Comparison of ENCODE assay signal across 8 cellular contexts in the genomic region with DNA sequence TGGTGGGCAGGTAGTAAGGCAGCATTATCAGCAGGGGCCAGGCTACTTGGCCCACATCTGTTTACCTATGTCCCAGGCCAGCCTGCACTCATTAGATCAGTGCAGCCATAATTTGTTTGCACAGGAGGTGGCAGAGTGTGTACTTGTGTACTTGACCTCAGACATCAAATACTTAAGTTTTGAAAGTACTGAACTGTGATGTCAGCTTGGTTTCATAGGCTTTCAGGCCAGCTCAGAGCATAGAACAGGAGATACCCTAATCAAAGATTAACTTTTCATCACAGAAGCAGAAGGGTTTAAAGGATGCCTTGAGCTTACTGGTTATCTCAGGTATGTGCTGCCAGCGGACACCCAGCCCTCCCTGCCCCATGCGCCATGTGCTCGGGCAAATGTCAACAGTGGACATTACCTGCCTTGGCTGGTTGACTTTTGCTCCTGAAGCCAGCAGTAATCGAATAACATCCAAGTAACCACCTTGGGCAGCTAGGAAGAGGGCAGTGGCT. TPM values are rescaled to one million over a fixed set of nuclear protein-coding genes. Genes with fewer than 3 reads are reported as not detected.
DNase-seq lines count a peak whose midpoint lies in the region; ATAC-seq and TF ChIP-seq lines count a peak whose summit lies in the region.

No MANE protein-coding gene starts in this region.

- in situ Hi-C loops in ACHN (cut with HindIII; ENCODE audit: low pct_ligation_motif_present, low pct_unique_long_range_greater_than_20kb, low sequenced_read_pairs), result no loop called here
- in situ Hi-C loops in Panc1 (cut with HindIII; ENCODE audit: low pct_unique_long_range_greater_than_20kb, low sequenced_read_pairs), result no loop called here

- H3K9me3 ChIP-seq in Panc1 (ENCODE audit: control insufficient read depth, insufficient read depth, low read depth, low read length), result no peaks in the 10 kb centered on the region

- peaks cover 13% of the 10 kb centered on the region; the same call in 1 of the 2 replicates for H3K4me1 ChIP-seq in Panc1 (ENCODE audit: control insufficient read depth, insufficient read depth, low read length)

- BruUV-seq in Panc1 (replicated peaks; lab: Mats Ljungman, UMichigan), result no TSS peak

- peak; percentile 68 for DNase-seq in ACHN
- no peak for DNase-seq in Panc1 (ENCODE audit: low read depth, low spot score)
- no peak for DNase-seq in DMS 273 treated with DMSO at 0.1 percent for 48 hours (lab: John Stamatoyannopoulos, UW)
- DNase-seq in NCI-H446 (lab: John Stamatoyannopoulos, UW), result no peak
- no peak for DNase-seq in head of caudate nucleus

- no peak overlapping the region for H3K4me3 ChIP-seq in Panc1 (ENCODE audit: low read depth in 2 of 2, low read length in 2 of 2)

- ATAC-seq in GM19324 (IDR thresholded peaks at IDR 0.05; ENCODE audit: low FRiP score, unreplicated experiment) (peak; percentile 74), HG03159 (IDR thresholded peaks at IDR 0.05; ENCODE audit: unreplicated experiment) (peak; percentile 95), Panc1 (peak; percentile 72), SK-N-SH treated with all-trans-retinoic acid at 6 μM for 48 hours (no peak)

- CTCF ChIA-PET in Panc1 (lab: Charles Lee), result interaction anchor here (0.7 kb wide), 1 partner anchor 74 kb away, joined by 3 read pairs; no protein-coding TSS in a partner anchor

- H3K36me3 ChIP-seq in Panc1 (ENCODE audit: control insufficient read depth, insufficient read depth, low read length), result no peaks in the 10 kb centered on the region

- POLR2A ChIA-PET in Panc1 (lab: Charles Lee), result no interaction called here

- no peak for TF ChIP-seq CTCF in Panc1 (IDR thresholded peaks at IDR 0.05)

- no peaks in the 10 kb centered on the region for H3K27me3 ChIP-seq in Panc1 (ENCODE audit: control insufficient read depth, insufficient read depth, low read length)

- intact Hi-C loops in Panc1 (cut with micrococcal nuclease; ENCODE audit: unreplicated experiment) (no loop called here), head of caudate nucleus (cut with DNase I) (no loop called here)

- no peak overlapping the region for H3K27ac ChIP-seq in Panc1 (ENCODE audit: low read length)

TF ChIP-seq in SK-N-SH treated with all-trans-retinoic acid at 6 μM for 48 hours, 23 proteins besides CTCF, POLR2A, EP300 and RAD21:
- TF ChIP-seq ZNF8 (CRISPR knock-in tag; IDR thresholded peaks at IDR 0.05), result no peak
- TF ChIP-seq CSDC2 (CRISPR knock-in tag; IDR thresholded peaks at IDR 0.05), result no peak
- TF ChIP-seq ESRRG (CRISPR knock-in tag; IDR thresholded peaks at IDR 0.05), result no peak
- no peak for TF ChIP-seq TOX (CRISPR knock-in tag; IDR thresholded peaks at IDR 0.05; ENCODE audit: borderline replicate concordance)
- no peak for TF ChIP-seq OSR1 (CRISPR knock-in tag; IDR thresholded peaks at IDR 0.05)
- TF ChIP-seq GLIS3 (CRISPR knock-in tag; IDR thresholded peaks at IDR 0.05), result no peak
- no peak for TF ChIP-seq CSRNP3 (CRISPR knock-in tag; IDR thresholded peaks at IDR 0.05)
- TF ChIP-seq ZNF70 (CRISPR knock-in tag; IDR thresholded peaks at IDR 0.05), result no peak
- no peak for TF ChIP-seq ISL1 (CRISPR knock-in tag; IDR thresholded peaks at IDR 0.05)
- no peak for TF ChIP-seq SNAI2 (CRISPR knock-in tag; IDR thresholded peaks at IDR 0.05)
- TF ChIP-seq ZC3H10 (CRISPR knock-in tag; IDR thresholded peaks at IDR 0.05), result no peak
- no peak for TF ChIP-seq ARNTL (CRISPR knock-in tag; IDR thresholded peaks at IDR 0.05; ENCODE audit: borderline replicate concordance, low read depth)
- TF ChIP-seq ZFP30 (CRISPR knock-in tag; IDR thresholded peaks at IDR 0.05), result no peak
- no peak for TF ChIP-seq PATZ1 (CRISPR knock-in tag; IDR thresholded peaks at IDR 0.05; ENCODE audit: borderline replicate concordance)
- no peak for TF ChIP-seq ZFP3 (CRISPR knock-in tag; IDR thresholded peaks at IDR 0.05)
- TF ChIP-seq, protein P1, sequence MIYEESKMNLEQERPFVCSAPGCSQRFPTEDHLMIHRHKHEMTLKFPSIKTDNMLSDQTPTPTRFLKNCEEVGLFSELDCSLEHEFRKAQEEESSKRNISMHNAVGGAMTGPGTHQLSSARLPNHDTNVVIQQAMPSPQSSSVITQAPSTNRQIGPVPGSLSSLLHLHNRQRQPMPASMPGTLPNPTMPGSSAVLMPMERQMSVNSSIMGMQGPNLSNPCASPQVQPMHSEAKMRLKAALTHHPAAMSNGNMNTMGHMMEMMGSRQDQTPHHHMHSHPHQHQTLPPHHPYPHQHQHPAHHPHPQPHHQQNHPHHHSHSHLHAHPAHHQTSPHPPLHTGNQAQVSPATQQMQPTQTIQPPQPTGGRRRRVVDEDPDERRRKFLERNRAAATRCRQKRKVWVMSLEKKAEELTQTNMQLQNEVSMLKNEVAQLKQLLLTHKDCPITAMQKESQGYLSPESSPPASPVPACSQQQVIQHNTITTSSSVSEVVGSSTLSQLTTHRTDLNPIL (CRISPR knock-in tag; IDR thresholded peaks at IDR 0.05; ENCODE audit: low read depth), result no peak
- no peak for TF ChIP-seq TCF4 (CRISPR knock-in tag; IDR thresholded peaks at IDR 0.05; ENCODE audit: borderline replicate concordance)
- TF ChIP-seq, protein P2, sequence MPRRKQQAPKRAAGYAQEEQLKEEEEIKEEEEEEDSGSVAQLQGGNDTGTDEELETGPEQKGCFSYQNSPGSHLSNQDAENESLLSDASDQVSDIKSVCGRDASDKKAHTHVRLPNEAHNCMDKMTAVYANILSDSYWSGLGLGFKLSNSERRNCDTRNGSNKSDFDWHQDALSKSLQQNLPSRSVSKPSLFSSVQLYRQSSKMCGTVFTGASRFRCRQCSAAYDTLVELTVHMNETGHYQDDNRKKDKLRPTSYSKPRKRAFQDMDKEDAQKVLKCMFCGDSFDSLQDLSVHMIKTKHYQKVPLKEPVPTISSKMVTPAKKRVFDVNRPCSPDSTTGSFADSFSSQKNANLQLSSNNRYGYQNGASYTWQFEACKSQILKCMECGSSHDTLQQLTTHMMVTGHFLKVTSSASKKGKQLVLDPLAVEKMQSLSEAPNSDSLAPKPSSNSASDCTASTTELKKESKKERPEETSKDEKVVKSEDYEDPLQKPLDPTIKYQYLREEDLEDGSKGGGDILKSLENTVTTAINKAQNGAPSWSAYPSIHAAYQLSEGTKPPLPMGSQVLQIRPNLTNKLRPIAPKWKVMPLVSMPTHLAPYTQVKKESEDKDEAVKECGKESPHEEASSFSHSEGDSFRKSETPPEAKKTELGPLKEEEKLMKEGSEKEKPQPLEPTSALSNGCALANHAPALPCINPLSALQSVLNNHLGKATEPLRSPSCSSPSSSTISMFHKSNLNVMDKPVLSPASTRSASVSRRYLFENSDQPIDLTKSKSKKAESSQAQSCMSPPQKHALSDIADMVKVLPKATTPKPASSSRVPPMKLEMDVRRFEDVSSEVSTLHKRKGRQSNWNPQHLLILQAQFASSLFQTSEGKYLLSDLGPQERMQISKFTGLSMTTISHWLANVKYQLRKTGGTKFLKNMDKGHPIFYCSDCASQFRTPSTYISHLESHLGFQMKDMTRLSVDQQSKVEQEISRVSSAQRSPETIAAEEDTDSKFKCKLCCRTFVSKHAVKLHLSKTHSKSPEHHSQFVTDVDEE (CRISPR knock-in tag; IDR thresholded peaks at IDR 0.05), result no peak
- no peak for TF ChIP-seq ZNF565 (CRISPR knock-in tag; conservative IDR thresholded peaks at IDR 0.05; ENCODE audit: low read depth)

RNA-seq across cellular contexts. Expression of gene ANKRD29, which starts 33.2 kb away (rescaled TPM):
- 0.67 TPM for total RNA-seq in Panc1 (2021; ENCODE audit: unreplicated experiment)
- polyA plus RNA-seq in Panc1 (2012; ENCODE audit: insufficient read length), result 0.96 TPM

RNA-seq across cellular contexts. Expression of gene NPC1, which starts 43.2 kb away (rescaled TPM):
- 92.7 TPM for total RNA-seq in Panc1 (2021; ENCODE audit: unreplicated experiment)
- 60.3 TPM for polyA plus RNA-seq in Panc1 (2012; ENCODE audit: insufficient read length)

RNA-seq across cellular contexts. Expression of gene LAMA3, which starts 59.8 kb away (rescaled TPM):
- total RNA-seq in Panc1 (2021; ENCODE audit: unreplicated experiment), result 8.1 TPM
- polyA plus RNA-seq in Panc1 (2012; ENCODE audit: insufficient read length), result 1.2 TPM
